Comparison of ENCODE assay signal across 4 cellular contexts in genomic region chr17:10543486-10543885, GRCh38. TPM values are rescaled to one million over a fixed set of nuclear protein-coding genes. Genes with fewer than 3 reads are reported as not detected.
"Had no signal": no experiment of that assay in that cellular context is flagged by ENCODE, and none has a peak within 500 bp of the region (broad histone marks: within the 10 kb centered on the region; RNA-seq: fewer than 3 reads in every experiment).

No MANE protein-coding gene starts in this region.

RNA-seq across cellular contexts. Expression of gene MYH2, which starts 6.0 kb away (rescaled TPM):
- total RNA-seq: activated naive CD8-positive, alpha-beta T cell treated with anti-CD3 and anti-CD28 coated beads, Interleukin-2, amount 10 ng/mL, durations not matched to agents 7 days and 5 days; pancreas; T-helper 1 cell treated with Interleukin-12 subunit alpha and Interleukin-12 subunit beta and Interleukin-4 antibody, amounts not matched to agents 30 ng/mL and 1 ng/mL, for 36 hours had no signal

RNA-seq across cellular contexts. Expression of gene MYH1, which starts 25.1 kb away (rescaled TPM):
- total RNA-seq: activated naive CD8-positive, alpha-beta T cell treated with anti-CD3 and anti-CD28 coated beads, Interleukin-2, amount 10 ng/mL, durations not matched to agents 7 days and 5 days; pancreas; stomach; T-helper 1 cell treated with Interleukin-12 subunit alpha and Interleukin-12 subunit beta and Interleukin-4 antibody, amounts not matched to agents 30 ng/mL and 1 ng/mL, for 36 hours had no signal
